Comparison of ENCODE assay signal across 15 cellular contexts in the genomic region with DNA sequence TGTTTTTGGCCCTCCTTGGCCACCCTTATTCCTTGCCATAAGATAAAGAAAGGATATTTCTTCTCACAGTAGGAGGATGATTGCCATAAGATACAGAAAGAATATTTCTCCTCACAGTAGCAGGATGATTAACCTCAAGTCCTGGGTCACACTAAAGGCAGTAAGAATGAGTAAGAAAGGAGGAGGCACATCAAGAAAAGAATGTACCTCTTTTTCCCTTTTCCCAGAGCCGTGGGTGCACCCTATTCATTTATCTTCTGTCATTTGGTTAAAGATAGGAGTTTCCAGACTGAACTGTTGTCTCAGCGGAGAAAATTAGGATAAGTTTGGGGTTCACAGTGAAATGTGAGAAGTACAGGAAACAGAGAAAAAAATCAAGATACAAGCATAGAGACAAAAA.
"Had no signal": no experiment of that assay in that cellular context is flagged by ENCODE, and none has a peak within 500 bp of the region (broad histone marks: within the 10 kb centered on the region; RNA-seq: fewer than 3 reads in every experiment).

No MANE protein-coding gene starts in this region.

- H3K27me3 Mint-ChIP-seq: activated B cell treated with CpG ODN at 0.5 μM for 24 hours had no signal

- H3K27me3 ChIP-seq: neutrophil, SJCRH30, tibial artery, uterus had no signal

- ATAC-seq: left cardiac atrium had no signal

- H3K9me3 ChIP-seq: neutrophil, SJCRH30, tibial artery, uterus had no signal

- H3K4me3 ChIP-seq: lung, SJCRH30, skin epidermis, tibial artery, uterus had no signal

- DNase-seq: activated B cell treated with CpG ODN at 0.5 μM for 24 hours; activated CD8-positive, alpha-beta memory T cell treated with anti-CD3 and anti-CD28 coated beads, Interleukin-2, amount 50 U/mL, for 4 hours; activated effector memory CD4-positive, alpha-beta T cell treated with Interleukin-2 at 50 U/mL for 16 hours; endodermal cell; left cardiac atrium; midbrain; posterior cingulate gyrus; SJCRH30; stimulated activated CD4-positive, alpha-beta T cell treated with anti-CD3 and anti-CD28 coated beads, Interleukin-4, amount 100 ng/mL, for 4 hours; T1000; tibial artery; uterus had no signal

- H3K4me1 ChIP-seq: SJCRH30, tibial artery, uterus had no signal

- H3K4me3 Mint-ChIP-seq: activated B cell treated with CpG ODN at 0.5 μM for 24 hours, endodermal cell had no signal

- H3K27ac ChIP-seq: neutrophil, SJCRH30, skin epidermis, tibial artery, uterus had no signal

- H3K27ac Mint-ChIP-seq: activated B cell treated with CpG ODN at 0.5 μM for 24 hours, endodermal cell had no signal

- H3K9me3 Mint-ChIP-seq: endodermal cell had no signal

- H3K36me3 ChIP-seq: neutrophil, SJCRH30, tibial artery, uterus had no signal
